ENCODE assay signal across 7 cellular contexts in genomic region chr19:47239610-47240296, GRCh38. TPM values are rescaled to one million over a fixed set of nuclear protein-coding genes. Genes with fewer than 3 reads are reported as not detected.
A peak's percentile ranks its signal among the peaks of the same experiment; 100 is the strongest.
DNase-seq lines count a peak whose midpoint lies in the region; ATAC-seq and TF ChIP-seq lines count a peak whose summit lies in the region.

No MANE protein-coding gene starts in this region.

- peak overlapping the region; percentile 27 for H3K4me3 ChIP-seq in right cardiac atrium (ENCODE audit: low read length)
- H3K4me3 ChIP-seq in sigmoid colon, result peak overlapping the region in 3 of 4 donors; percentile 26 to 51 (median 43)

- no peaks in the 10 kb centered on the region for H3K9me3 ChIP-seq in right cardiac atrium (ENCODE audit: control insufficient read depth, low read length)
- H3K9me3 ChIP-seq in sigmoid colon, result no peaks in the 10 kb centered on the region

- intact Hi-C loops in right cardiac atrium (cut with DNase I), result loop anchor here in 2 of 4 donors (5.0 kb wide), 1 partner anchor 92 kb away; no protein-coding TSS in a partner anchor
- intact Hi-C loops in sigmoid colon (cut with DNase I), result loop anchor here (5.0 to 10.0 kb wide), 2 partner anchors 107 to 195 kb away; partner anchors contain the start of genes SAE1 and TMEM160

- no peaks in the 10 kb centered on the region for H3K9me3 Mint-ChIP-seq in activated naive CD8-positive, alpha-beta T cell treated with anti-CD3 and anti-CD28 coated beads, Interleukin-2, amount 10 ng/mL, durations not matched to agents 7 days and 5 days

- H3K27me3 Mint-ChIP-seq in activated naive CD8-positive, alpha-beta T cell treated with anti-CD3 and anti-CD28 coated beads, Interleukin-2, amount 10 ng/mL, durations not matched to agents 7 days and 5 days, result peaks cover 8% of the 10 kb centered on the region

- WGBS in right cardiac atrium, result 2% methylated on average over 62 of the region's 62 CpGs
- 3 to 4% methylated on average over 62 of the region's 62 CpGs for WGBS in sigmoid colon, 2 donors

- H3K27me3 ChIP-seq in right cardiac atrium (ENCODE audit: control insufficient read depth, insufficient read depth) (no peaks in the 10 kb centered on the region), sigmoid colon (no peaks in the 10 kb centered on the region)

- TF ChIP-seq CTCF in GM13977 (IDR thresholded peaks at IDR 0.05; ENCODE audit: extremely low read depth, insufficient read depth, missing control alignments) (no peak), sigmoid colon (IDR thresholded peaks at IDR 0.05) (no peak)

- no peak for ATAC-seq in activated naive CD8-positive, alpha-beta T cell treated with anti-CD3 and anti-CD28 coated beads, Interleukin-2, amount 10 ng/mL, durations not matched to agents 7 days and 5 days (ENCODE audit: low read depth)
- ATAC-seq in right cardiac atrium, result peak in 1 of 2 donors; percentile 38
- ATAC-seq in GM18858 (IDR thresholded peaks at IDR 0.05; ENCODE audit: unreplicated experiment), result no peak

- H3K27ac ChIP-seq in right cardiac atrium (ENCODE audit: low read length) (no peak overlapping the region), sigmoid colon (peak overlapping the region in 3 of 4 donors; percentile 50 to 58 (median 51))

- H3K4me1 ChIP-seq in right cardiac atrium (ENCODE audit: control insufficient read depth, insufficient read depth, low read length), result peaks cover 3% of the 10 kb centered on the region
- peaks cover 0 to 47% (median 43%) of the 10 kb centered on the region in 4 donors for H3K4me1 ChIP-seq in sigmoid colon

- no peak for TF ChIP-seq EP300 in sigmoid colon (IDR thresholded peaks at IDR 0.05)

- in situ Hi-C loops in GM13977 (cut with MboI; ENCODE audit: low pct_unique_long_range_greater_than_20kb, low sequenced_read_pairs, unreplicated experiment), result no loop called here

- no peaks in the 10 kb centered on the region for H3K36me3 ChIP-seq in sigmoid colon

- H3K36me3 Mint-ChIP-seq in activated naive CD8-positive, alpha-beta T cell treated with anti-CD3 and anti-CD28 coated beads, Interleukin-2, amount 10 ng/mL, durations not matched to agents 7 days and 5 days, result no peaks in the 10 kb centered on the region

- DNase-seq in GM13977 (ENCODE audit: low spot score) (peak; percentile 63), NCI-H69 (lab: John Stamatoyannopoulos, UW) (peak; percentile 97), right cardiac atrium (peak; percentile 56 to 88 (median 82)), sigmoid colon (peak; percentile 87), SKM-1 treated with dmso at 0.1 percent for 144 hours (lab: John Stamatoyannopoulos, UW; ENCODE audit: unreplicated experiment) (no peak)
- peak; percentile 73 for DNase-seq in activated naive CD8-positive, alpha-beta T cell treated with anti-CD3 and anti-CD28 coated beads, Interleukin-2, amount 10 ng/mL, durations not matched to agents 7 days and 5 days

- TF ChIP-seq POLR2A in sigmoid colon (IDR thresholded peaks at IDR 0.05), result no peak

- H3K27ac Mint-ChIP-seq in activated naive CD8-positive, alpha-beta T cell treated with anti-CD3 and anti-CD28 coated beads, Interleukin-2, amount 10 ng/mL, durations not matched to agents 7 days and 5 days, result no peak overlapping the region

- peak overlapping the region; percentile 36 for H3K4me3 Mint-ChIP-seq in activated naive CD8-positive, alpha-beta T cell treated with anti-CD3 and anti-CD28 coated beads, Interleukin-2, amount 10 ng/mL, durations not matched to agents 7 days and 5 days

- peaks cover 19% of the 10 kb centered on the region for H3K4me1 Mint-ChIP-seq in activated naive CD8-positive, alpha-beta T cell treated with anti-CD3 and anti-CD28 coated beads, Interleukin-2, amount 10 ng/mL, durations not matched to agents 7 days and 5 days

- POLR2A ChIA-PET in activated naive CD8-positive, alpha-beta T cell treated with anti-CD3 and anti-CD28 coated beads, Interleukin-2, amount 10 ng/mL, durations not matched to agents 7 days and 5 days (lab: Charles Lee), result interaction anchor here (0.6 to 3.3 kb wide), 5 partner anchors 7 to 53 kb away, joined by 3 to 30 read pairs (median 5); no protein-coding TSS in a partner anchor

RNA-seq across cellular contexts. Expression of gene BBC3, which starts 8.8 kb away (rescaled TPM):
- 10 to 100 TPM; 29.5 to 29.9 TPM for total RNA-seq in activated naive CD8-positive, alpha-beta T cell treated with anti-CD3 and anti-CD28 coated beads, Interleukin-2, amount 10 ng/mL, durations not matched to agents 7 days and 5 days
- total RNA-seq in right cardiac atrium (1 to 10 TPM; 2.1 to 4.3 (median 4.0) TPM), sigmoid colon (1 to 10 TPM; 2.5 to 5.4 (median 4.2) TPM)
- polyA plus RNA-seq in right cardiac atrium (3.4 TPM), sigmoid colon (10 to 100 TPM; 16.2 to 39.5 (median 19.7) TPM)

RNA-seq across cellular contexts. Expression of gene CCDC9, which starts 16.6 kb away (rescaled TPM):
- total RNA-seq in activated naive CD8-positive, alpha-beta T cell treated with anti-CD3 and anti-CD28 coated beads, Interleukin-2, amount 10 ng/mL, durations not matched to agents 7 days and 5 days, result 10 to 100 TPM; 37.8 to 39.6 TPM
- total RNA-seq in right cardiac atrium (10 to 100 TPM; 18.1 to 27.5 (median 22.4) TPM), sigmoid colon (10 to 100 TPM; 13.2 to 33.1 (median 20.9) TPM)
- polyA plus RNA-seq in right cardiac atrium (27.8 TPM), sigmoid colon (10 to 100 TPM; 16.2 to 42.8 (median 18.7) TPM)

RNA-seq across cellular contexts. Expression of gene INAFM1, which starts 34.9 kb away (rescaled TPM):
- total RNA-seq in activated naive CD8-positive, alpha-beta T cell treated with anti-CD3 and anti-CD28 coated beads, Interleukin-2, amount 10 ng/mL, durations not matched to agents 7 days and 5 days, result 10 to 100 TPM; 14.2 to 15.4 TPM
- 10 to 100 TPM; 13.3 to 16.9 (median 15.0) TPM for total RNA-seq in right cardiac atrium
- polyA plus RNA-seq in right cardiac atrium, result 7.0 TPM
- 10 to 100 TPM in 3 of 4 donors, 1 to 10 TPM in 1; 8.6 to 16.3 (median 14.8) TPM for total RNA-seq in sigmoid colon
- polyA plus RNA-seq in sigmoid colon, result 10 to 100 TPM in 1 of 3 donors, 1 to 10 TPM in 2; 3.0 to 10.7 (median 7.8) TPM

Comparison
In these comparisons a context has a peak if more than half of its experiments do, and no peak if none do; other contexts are left out.
1. RNA of gene BBC3, which starts 8.8 kb away (total RNA-seq): 29.5 to 29.9 TPM in activated naive CD8-positive, alpha-beta T cell treated with anti-CD3 and anti-CD28 coated beads, Interleukin-2, amount 10 ng/mL, durations not matched to agents 7 days and 5 days; 2.5 to 5.4 TPM in sigmoid colon and 2.1 to 4.3 TPM in right cardiac atrium; every median in the first group is over 4 times any median in the second.